In the genomic region with DNA sequence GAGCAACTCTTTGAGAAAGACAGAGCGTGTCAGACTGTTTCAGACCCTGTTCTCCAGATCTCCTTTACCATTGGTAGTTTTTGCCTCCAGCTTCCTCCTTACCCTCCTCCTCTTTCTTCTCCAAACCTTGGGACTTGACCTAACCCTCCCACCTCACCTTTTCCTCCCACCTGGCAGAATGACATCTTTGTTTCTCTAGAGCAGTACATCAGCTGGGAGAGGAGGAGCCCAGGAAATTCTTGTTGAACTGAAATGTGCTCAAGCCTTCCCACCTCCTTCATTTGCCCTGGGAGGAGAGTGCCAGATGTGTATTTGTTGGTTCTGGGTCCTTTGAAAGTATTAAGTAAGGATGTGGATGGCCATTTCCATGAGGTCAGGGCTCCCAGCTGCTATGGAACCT, we compare ENCODE assay signal across 19 cellular contexts. TPM values are rescaled to one million over a fixed set of nuclear protein-coding genes. Genes with fewer than 3 reads are reported as not detected.
DNase-seq lines count a peak whose midpoint lies in the region; ATAC-seq and TF ChIP-seq lines count a peak whose summit lies in the region.
"Had no signal": no experiment of that assay in that cellular context is flagged by ENCODE, and none has a peak within 500 bp of the region (broad histone marks: within the 10 kb centered on the region; RNA-seq: fewer than 3 reads in every experiment).

No MANE protein-coding gene starts in this region.

- H3K9me3 ChIP-seq in CD4-positive, CD25-positive, alpha-beta regulatory T cell (ENCODE audit: control insufficient read depth in 2 of 2, low read length in 2 of 2), result no peaks in the 10 kb centered on the region
- no peaks in the 10 kb centered on the region for H3K9me3 ChIP-seq in HEK293 (ENCODE audit: control insufficient read depth, insufficient read depth, low read depth, low read length)
- H3K9me3 ChIP-seq: BLaER1 had no signal

- no peaks in the 10 kb centered on the region for H3K27me3 Mint-ChIP-seq in T-helper 1 cell treated with Interleukin-12 subunit alpha and Interleukin-12 subunit beta and Interleukin-4 antibody, amounts not matched to agents 30 μg/mL and 1 μg/mL, for 36 hours (ENCODE audit: low read depth)
- H3K27me3 Mint-ChIP-seq in CD4-positive, CD25-positive, alpha-beta regulatory T cell, result no peaks in the 10 kb centered on the region
- no peaks in the 10 kb centered on the region for H3K27me3 Mint-ChIP-seq in central memory CD8-positive, alpha-beta T cell

- H3K9me3 Mint-ChIP-seq in T-helper 1 cell treated with Interleukin-12 subunit alpha and Interleukin-12 subunit beta and Interleukin-4 antibody, amounts not matched to agents 30 μg/mL and 1 μg/mL, for 36 hours, result peaks cover 4% of the 10 kb centered on the region
- H3K9me3 Mint-ChIP-seq in CD4-positive, CD25-positive, alpha-beta regulatory T cell, result peaks cover 0 to 4% (median 0%) of the 10 kb centered on the region in 7 donors
- H3K9me3 Mint-ChIP-seq in central memory CD8-positive, alpha-beta T cell, result no peaks in the 10 kb centered on the region
- H3K9me3 Mint-ChIP-seq: CD14-positive monocyte; CD8-positive, alpha-beta T cell had no signal

- H3K36me3 ChIP-seq in CD4-positive, CD25-positive, alpha-beta regulatory T cell (ENCODE audit: control insufficient read depth, insufficient read depth, low read length), result no peaks in the 10 kb centered on the region
- H3K36me3 ChIP-seq in HEK293 (ENCODE audit: control insufficient read depth in 2 of 2, insufficient read depth in 1 of 2, low read length in 2 of 2) (no peaks in the 10 kb centered on the region), H7 (replicated peaks; ENCODE audit: control insufficient read depth, insufficient read depth, low read length) (no peaks in the 10 kb centered on the region)
- H3K36me3 ChIP-seq: BLaER1 had no signal

- peak overlapping the region; percentile 50 for H3K27ac Mint-ChIP-seq in T-helper 1 cell treated with Interleukin-12 subunit alpha and Interleukin-12 subunit beta and Interleukin-4 antibody, amounts not matched to agents 30 μg/mL and 1 μg/mL, for 36 hours
- peak overlapping the region in 2 of 3 donors; percentile 19 to 62 for H3K27ac Mint-ChIP-seq in CD4-positive, CD25-positive, alpha-beta regulatory T cell
- H3K27ac Mint-ChIP-seq in central memory CD8-positive, alpha-beta T cell (ENCODE audit: low read depth), result peak overlapping the region; percentile 3
- H3K27ac Mint-ChIP-seq: CD14-positive monocyte; CD8-positive, alpha-beta T cell; HFFc6 had no signal

- CTCF ChIA-PET in HEK293 (lab: Yijun Ruan, JAX), result interaction anchor here (0.6 kb wide), 2 partner anchors 77 to 208 kb away, joined by 3 to 4 read pairs; no protein-coding TSS in a partner anchor

- H3K36me3 Mint-ChIP-seq in T-helper 1 cell treated with Interleukin-12 subunit alpha and Interleukin-12 subunit beta and Interleukin-4 antibody, amounts not matched to agents 30 μg/mL and 1 μg/mL, for 36 hours (ENCODE audit: low read depth), result peaks cover 11% of the 10 kb centered on the region
- H3K36me3 Mint-ChIP-seq in CD4-positive, CD25-positive, alpha-beta regulatory T cell, result no peaks in the 10 kb centered on the region
- H3K36me3 Mint-ChIP-seq in central memory CD8-positive, alpha-beta T cell (ENCODE audit: insufficient read depth), result peaks cover 7% of the 10 kb centered on the region
- H3K36me3 Mint-ChIP-seq: CD14-positive monocyte; CD8-positive, alpha-beta T cell had no signal

- peaks cover 24% of the 10 kb centered on the region for H3K4me1 Mint-ChIP-seq in T-helper 1 cell treated with Interleukin-12 subunit alpha and Interleukin-12 subunit beta and Interleukin-4 antibody, amounts not matched to agents 30 μg/mL and 1 μg/mL, for 36 hours (ENCODE audit: low read depth)
- H3K4me1 Mint-ChIP-seq in CD4-positive, CD25-positive, alpha-beta regulatory T cell, result peaks cover 5 to 15% (median 11%) of the 10 kb centered on the region in 4 donors
- peaks cover 7% of the 10 kb centered on the region for H3K4me1 Mint-ChIP-seq in central memory CD8-positive, alpha-beta T cell
- H3K4me1 Mint-ChIP-seq: CD14-positive monocyte had no signal

- POLR2A ChIA-PET in HEK293 (lab: Yijun Ruan, JAX), result no interaction called here

- H3K27ac ChIP-seq in CD4-positive, CD25-positive, alpha-beta regulatory T cell (ENCODE audit: insufficient read depth, low read length, poor library complexity, severe bottlenecking), result no peak overlapping the region
- no peak overlapping the region for H3K27ac ChIP-seq in HEK293 (ENCODE audit: extremely low read depth, low read depth, low read length)
- H3K27ac ChIP-seq: BLaER1, GM23248, HL-60 had no signal

- TF ChIP-seq CTCF in HEK293 (tag by site-specific recombination; IDR thresholded peaks at IDR 0.05), result no peak

- no peak for DNase-seq in T-helper 1 cell
- DNase-seq in CD4-positive, CD25-positive, alpha-beta regulatory T cell, result no peak
- DNase-seq in central memory CD8-positive, alpha-beta T cell (ENCODE audit: low spot score in 2 of 2), result no peak
- DNase-seq in SIG-M5 treated with dmso at 0.1 percent for 504 hours (lab: John Stamatoyannopoulos, UW; ENCODE audit: unreplicated experiment), result no peak
- DNase-seq in H7, result no peak
- no peak for DNase-seq in occipital lobe (lab: John Stamatoyannopoulos, UW)
- DNase-seq: 8988T; CD8-positive, alpha-beta T cell; COR-L47; DMS79; GDM1; GM23248; HCEC 1CT; HFFc6 had no signal

- no peak for ATAC-seq in CD4-positive, CD25-positive, alpha-beta regulatory T cell (ENCODE audit: low read depth in 2 of 2)
- ATAC-seq in central memory CD8-positive, alpha-beta T cell (replicated peaks; ENCODE audit: extremely low read depth, poor library complexity, severe bottlenecking), result no peak
- ATAC-seq: CD8-positive, alpha-beta T cell had no signal

- H3K4me1 ChIP-seq in CD4-positive, CD25-positive, alpha-beta regulatory T cell (ENCODE audit: control insufficient read depth, insufficient read depth, low read length, poor library complexity, severe bottlenecking), result no peaks in the 10 kb centered on the region
- H3K4me1 ChIP-seq in HEK293 (ENCODE audit: control insufficient read depth, insufficient read depth, low read length), result no peaks in the 10 kb centered on the region
- H3K4me1 ChIP-seq: BLaER1 had no signal

- H3K4me3 ChIP-seq in CD4-positive, CD25-positive, alpha-beta regulatory T cell (ENCODE audit: low read depth, low read length), result no peak overlapping the region
- H3K4me3 ChIP-seq in HEK293 (ENCODE audit: low read depth, low read length) (no peak overlapping the region), H7 (ENCODE audit: insufficient read depth, low read depth, low read length) (no peak overlapping the region)
- H3K4me3 ChIP-seq: BLaER1, GM23248 had no signal

- no peak overlapping the region for H3K4me3 Mint-ChIP-seq in T-helper 1 cell treated with Interleukin-12 subunit alpha and Interleukin-12 subunit beta and Interleukin-4 antibody, amounts not matched to agents 30 μg/mL and 1 μg/mL, for 36 hours
- H3K4me3 Mint-ChIP-seq in CD4-positive, CD25-positive, alpha-beta regulatory T cell, result no peak overlapping the region
- H3K4me3 Mint-ChIP-seq in central memory CD8-positive, alpha-beta T cell, result no peak overlapping the region
- H3K4me3 Mint-ChIP-seq: CD14-positive monocyte; CD8-positive, alpha-beta T cell; HFFc6 had no signal

- H3K27me3 ChIP-seq in CD4-positive, CD25-positive, alpha-beta regulatory T cell (ENCODE audit: control insufficient read depth, insufficient read depth, low read length), result no peaks in the 10 kb centered on the region
- no peaks in the 10 kb centered on the region for H3K27me3 ChIP-seq in H7 (ENCODE audit: control insufficient read depth, insufficient read depth, low read length)
- H3K27me3 ChIP-seq: BLaER1 had no signal

TF ChIP-seq in HEK293, 187 proteins besides CTCF, POLR2A, EP300 and RAD21:
- TF ChIP-seq, protein P1, sequence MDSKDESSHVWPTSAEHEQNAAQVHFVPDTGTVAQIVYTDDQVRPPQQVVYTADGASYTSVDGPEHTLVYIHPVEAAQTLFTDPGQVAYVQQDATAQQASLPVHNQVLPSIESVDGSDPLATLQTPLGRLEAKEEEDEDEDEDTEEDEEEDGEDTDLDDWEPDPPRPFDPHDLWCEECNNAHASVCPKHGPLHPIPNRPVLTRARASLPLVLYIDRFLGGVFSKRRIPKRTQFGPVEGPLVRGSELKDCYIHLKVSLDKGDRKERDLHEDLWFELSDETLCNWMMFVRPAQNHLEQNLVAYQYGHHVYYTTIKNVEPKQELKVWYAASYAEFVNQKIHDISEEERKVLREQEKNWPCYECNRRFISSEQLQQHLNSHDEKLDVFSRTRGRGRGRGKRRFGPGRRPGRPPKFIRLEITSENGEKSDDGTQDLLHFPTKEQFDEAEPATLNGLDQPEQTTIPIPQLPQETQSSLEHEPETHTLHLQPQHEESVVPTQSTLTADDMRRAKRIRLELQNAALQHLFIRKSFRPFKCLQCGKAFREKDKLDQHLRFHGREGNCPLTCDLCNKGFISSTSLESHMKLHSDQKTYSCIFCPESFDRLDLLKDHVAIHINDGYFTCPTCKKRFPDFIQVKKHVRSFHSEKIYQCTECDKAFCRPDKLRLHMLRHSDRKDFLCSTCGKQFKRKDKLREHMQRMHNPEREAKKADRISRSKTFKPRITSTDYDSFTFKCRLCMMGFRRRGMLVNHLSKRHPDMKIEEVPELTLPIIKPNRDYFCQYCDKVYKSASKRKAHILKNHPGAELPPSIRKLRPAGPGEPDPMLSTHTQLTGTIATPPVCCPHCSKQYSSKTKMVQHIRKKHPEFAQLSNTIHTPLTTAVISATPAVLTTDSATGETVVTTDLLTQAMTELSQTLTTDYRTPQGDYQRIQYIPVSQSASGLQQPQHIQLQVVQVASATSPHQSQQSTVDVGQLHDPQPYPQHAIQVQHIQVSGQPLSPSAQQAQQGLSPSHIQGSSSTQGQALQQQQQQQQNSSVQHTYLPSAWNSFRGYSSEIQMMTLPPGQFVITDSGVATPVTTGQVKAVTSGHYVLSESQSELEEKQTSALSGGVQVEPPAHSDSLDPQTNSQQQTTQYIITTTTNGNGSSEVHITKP (tag by site-specific recombination; IDR thresholded peaks at IDR 0.05), result no peak
- peak; percentile 71 for TF ChIP-seq EGR2 (tag by site-specific recombination; IDR thresholded peaks at IDR 0.05; ENCODE audit: low read depth)
- no peak for TF ChIP-seq ZBTB8A (tag by site-specific recombination; IDR thresholded peaks at IDR 0.05)
- no peak for TF ChIP-seq ZNF830 (tag by site-specific recombination; IDR thresholded peaks at IDR 0.05; ENCODE audit: low read depth)

RNA-seq across cellular contexts. Expression of a gene that starts 17.4 kb away (rescaled TPM):
- 9.9 TPM for total RNA-seq in CD4-positive, CD25-positive, alpha-beta regulatory T cell
- polyA plus RNA-seq in CD4-positive, CD25-positive, alpha-beta regulatory T cell, result 1 to 10 TPM in 2 of 4 donors, under 1 TPM in 2; 0.86 to 1.9 (median 1.3) TPM
- total RNA-seq in H7 (2014; rRNA removed; shearing (Covaris generic)), result 3.4 and 4.7 TPM in 2 replicates
- total RNA-seq in occipital lobe, result 27.0 TPM

RNA-seq across cellular contexts. Expression of a gene that starts 44.4 kb away (rescaled TPM):
- total RNA-seq in CD4-positive, CD25-positive, alpha-beta regulatory T cell, result 15.5 TPM
- polyA plus RNA-seq in CD4-positive, CD25-positive, alpha-beta regulatory T cell, result 10 to 100 TPM; 11.4 to 20.2 (median 12.8) TPM
- 1.8 and 2.6 TPM in 2 replicates for total RNA-seq in H7 (2014; rRNA removed; shearing (Covaris generic))
- total RNA-seq in occipital lobe, result 22.9 TPM
